17 cellular contexts compared by ENCODE assay signal in the genomic region with DNA sequence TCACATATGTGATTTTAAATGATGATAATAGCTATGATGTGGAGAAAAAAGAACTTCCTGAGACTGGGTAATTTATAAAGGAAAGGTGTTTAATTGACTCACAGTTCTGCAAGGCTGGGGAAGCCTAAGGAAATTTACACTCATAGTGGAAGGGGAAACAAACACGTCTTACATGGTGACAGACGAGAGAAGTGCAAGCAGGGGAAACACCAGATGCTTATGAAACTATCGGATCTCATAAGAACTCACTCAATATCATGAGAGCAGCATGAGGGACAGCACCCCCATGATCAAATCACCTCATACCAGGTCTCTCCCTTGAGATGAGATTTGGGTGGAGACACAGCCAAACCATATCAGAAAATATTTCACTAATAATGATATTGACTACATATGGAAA. TPM values are rescaled to one million over a fixed set of nuclear protein-coding genes. Genes with fewer than 3 reads are reported as not detected.
A peak's percentile ranks its signal among the peaks of the same experiment; 100 is the strongest.
DNase-seq lines count a peak whose midpoint lies in the region; ATAC-seq and TF ChIP-seq lines count a peak whose summit lies in the region.
"Had no signal": no experiment of that assay in that cellular context is flagged by ENCODE, and none has a peak within 500 bp of the region (broad histone marks: within the 10 kb centered on the region; RNA-seq: fewer than 3 reads in every experiment).

No MANE protein-coding gene starts in this region.

- TF ChIP-seq POLR2A in vagina (IDR thresholded peaks at IDR 0.05), result no peak

- no peak overlapping the region for H3K27ac ChIP-seq in vagina
- H3K27ac ChIP-seq: 22Rv1, dorsolateral prefrontal cortex, right lobe of liver, SJCRH30 had no signal

- no peaks in the 10 kb centered on the region for H3K9me3 ChIP-seq in vagina
- H3K9me3 ChIP-seq: right lobe of liver, SJCRH30 had no signal

- peak; percentile 85 to 95 for ATAC-seq in activated CD4-positive, CD25-positive, alpha-beta regulatory T cell treated with anti-CD3 and anti-CD28 coated beads, Interleukin-2, amount 50 U/mL, for 24 hours
- ATAC-seq in GM18868 (IDR thresholded peaks at IDR 0.05; ENCODE audit: unreplicated experiment), result peak; percentile 86
- ATAC-seq in HG02642 (IDR thresholded peaks at IDR 0.05; ENCODE audit: poor library complexity, unreplicated experiment), result peak; percentile 61
- ATAC-seq: GM23338, right lobe of liver had no signal

- H3K9me3 Mint-ChIP-seq in T-helper 2 cell treated with Interferon-gamma antibody and Interleukin-4, amounts not matched to agents 5 μg/mL and 100 μg/mL, for 36 hours, result no peaks in the 10 kb centered on the region
- H3K9me3 Mint-ChIP-seq: GM23338, neural crest cell had no signal

- H3K4me1 Mint-ChIP-seq in T-helper 2 cell treated with Interferon-gamma antibody and Interleukin-4, amounts not matched to agents 5 μg/mL and 100 μg/mL, for 36 hours (ENCODE audit: low read depth), result peaks cover 9% of the 10 kb centered on the region
- H3K4me1 Mint-ChIP-seq: neural crest cell had no signal

- H3K27me3 Mint-ChIP-seq in T-helper 2 cell treated with Interferon-gamma antibody and Interleukin-4, amounts not matched to agents 5 μg/mL and 100 μg/mL, for 36 hours (ENCODE audit: low read depth), result peaks cover 30% of the 10 kb centered on the region

- no peaks in the 10 kb centered on the region for H3K27me3 ChIP-seq in vagina
- H3K27me3 ChIP-seq: right lobe of liver, SJCRH30 had no signal

- no peak for DNase-seq in activated CD4-positive, CD25-positive, alpha-beta regulatory T cell (lab: John Stamatoyannopoulos, UW)
- DNase-seq in T-helper 2 cell treated with Interferon-gamma antibody and Interleukin-4, amounts not matched to agents 5 μg/mL and 100 μg/mL, for 36 hours (ENCODE audit: low spot score), result peak; percentile 35
- DNase-seq in HPDE6-E6E7 (ENCODE audit: extremely low spot score) (no peak), SK-N-DZ (ENCODE audit: low spot score) (no peak), vagina (ENCODE audit: extremely low spot score in 2 of 2) (no peak)
- DNase-seq: CD4-positive, CD25-positive, alpha-beta regulatory T cell; dorsolateral prefrontal cortex; right lobe of liver; SJCRH30 had no signal

- H3K4me3 Mint-ChIP-seq in T-helper 2 cell treated with Interferon-gamma antibody and Interleukin-4, amounts not matched to agents 5 μg/mL and 100 μg/mL, for 36 hours, result no peak overlapping the region
- H3K4me3 Mint-ChIP-seq: CD4-positive, CD25-positive, alpha-beta regulatory T cell; GM23338; neural crest cell had no signal

- no peaks in the 10 kb centered on the region for H3K36me3 ChIP-seq in vagina
- H3K36me3 ChIP-seq: right lobe of liver, SJCRH30 had no signal

- H3K4me1 ChIP-seq in vagina, result no peaks in the 10 kb centered on the region
- H3K4me1 ChIP-seq: right lobe of liver, SJCRH30 had no signal

- H3K4me3 ChIP-seq in vagina, result no peak overlapping the region
- H3K4me3 ChIP-seq: dorsolateral prefrontal cortex, GM23338, lung, right lobe of liver, SJCRH30 had no signal

- no peak for TF ChIP-seq CTCF in vagina (IDR thresholded peaks at IDR 0.05)

- intact Hi-C loops in vagina (cut with DNase I), result no loop called here

- no peak overlapping the region for H3K27ac Mint-ChIP-seq in T-helper 2 cell treated with Interferon-gamma antibody and Interleukin-4, amounts not matched to agents 5 μg/mL and 100 μg/mL, for 36 hours
- H3K27ac Mint-ChIP-seq: CD4-positive, CD25-positive, alpha-beta regulatory T cell; GM23338 had no signal

- H3K36me3 Mint-ChIP-seq in T-helper 2 cell treated with Interferon-gamma antibody and Interleukin-4, amounts not matched to agents 5 μg/mL and 100 μg/mL, for 36 hours (ENCODE audit: low read depth), result no peaks in the 10 kb centered on the region
- H3K36me3 Mint-ChIP-seq: CD4-positive, CD25-positive, alpha-beta regulatory T cell had no signal

RNA-seq across cellular contexts. Expression of gene LIPN, which starts 4.1 kb away (rescaled TPM):
- polyA plus RNA-seq in SK-N-DZ (2014; cell fraction: cytosol; rRNA removed), result not detected in 2 replicates
- not detected in 2 replicates for polyA plus RNA-seq in SK-N-DZ (2014; cell fraction: nucleus; rRNA removed)
- total RNA-seq in vagina, result not detected
- total RNA-seq: GM23338, neural crest cell, SJCRH30 had no signal
- polyA plus RNA-seq: GM23338 had no signal

RNA-seq across cellular contexts. Expression of gene LIPM, which starts 46.8 kb away (rescaled TPM):
- not detected in 2 replicates for polyA plus RNA-seq in SK-N-DZ (2014; cell fraction: cytosol; rRNA removed)
- polyA plus RNA-seq in SK-N-DZ (2014; cell fraction: nucleus; rRNA removed), result not detected in 2 replicates
- total RNA-seq in vagina, result not detected
- total RNA-seq: CD4-positive, CD25-positive, alpha-beta regulatory T cell; dorsolateral prefrontal cortex; GM23338; lung; neural crest cell; right lobe of liver; SJCRH30; temporal lobe had no signal
- polyA plus RNA-seq: CD4-positive, CD25-positive, alpha-beta regulatory T cell; GM23338; lung had no signal

RNA-seq across cellular contexts. Expression of gene LIPK, which starts 49.7 kb away (rescaled TPM):
- polyA plus RNA-seq in SK-N-DZ (2014; cell fraction: cytosol; rRNA removed), result not detected in 2 replicates
- polyA plus RNA-seq in SK-N-DZ (2014; cell fraction: nucleus; rRNA removed), result not detected in 2 replicates
- not detected for total RNA-seq in vagina
- total RNA-seq: CD4-positive, CD25-positive, alpha-beta regulatory T cell; dorsolateral prefrontal cortex; GM23338; lung; neural crest cell; right lobe of liver; SJCRH30; temporal lobe had no signal
- polyA plus RNA-seq: CD4-positive, CD25-positive, alpha-beta regulatory T cell; GM23338; lung had no signal
